Comparison of ENCODE assay signal across 12 cellular contexts in the genomic region with DNA sequence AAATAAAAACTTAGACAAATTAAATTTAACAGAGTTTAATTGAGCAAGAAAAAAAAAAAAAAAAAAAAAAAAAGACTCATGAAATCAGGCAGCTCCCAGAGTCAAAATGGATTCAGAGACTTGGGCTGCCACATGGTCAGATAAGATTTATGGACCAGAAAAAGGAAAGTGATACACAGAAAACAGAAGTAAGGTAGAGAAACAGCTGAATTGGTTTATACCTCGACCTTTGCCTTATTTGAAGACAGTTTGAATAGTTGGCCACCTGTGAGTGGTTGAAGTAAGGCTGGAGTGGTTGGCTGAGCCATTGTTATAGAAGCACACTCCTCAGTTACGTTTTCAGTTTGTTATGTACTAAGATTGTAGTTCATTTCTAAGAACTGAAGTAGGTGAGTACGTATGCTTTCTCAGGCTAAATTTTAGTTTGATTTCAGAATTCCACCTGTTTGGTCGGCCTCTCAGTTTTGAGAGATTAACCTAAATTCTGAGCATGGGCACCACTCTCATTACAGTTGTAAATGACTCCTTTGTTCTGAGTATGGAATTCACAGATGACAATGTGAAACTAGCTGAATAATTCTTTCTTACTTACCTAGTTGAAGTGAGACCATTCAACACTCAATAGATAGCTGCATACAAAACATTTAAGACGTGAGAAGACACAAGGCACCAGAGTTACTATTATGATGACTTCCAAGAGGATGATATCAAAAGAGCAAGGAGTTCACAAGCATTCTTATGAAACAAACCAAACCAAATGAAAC.
DNase-seq lines count a peak whose midpoint lies in the region; ATAC-seq, FAIRE-seq and TF ChIP-seq lines count a peak whose summit lies in the region.
"Had no signal": no experiment of that assay in that cellular context is flagged by ENCODE, and none has a peak within 500 bp of the region (broad histone marks: within the 10 kb centered on the region; RNA-seq: fewer than 3 reads in every experiment).

No MANE protein-coding gene starts in this region.

- H3K9me3 ChIP-seq in right cardiac atrium (ENCODE audit: control insufficient read depth, low read length): no peaks in the 10 kb centered on the region

- no peak overlapping the region for H3K4me3 ChIP-seq in right cardiac atrium (ENCODE audit: low read length)

- 93% methylated on average over 5 of the region's 5 CpGs for WGBS in right cardiac atrium

- TF ChIP-seq CTCF in GM20000 (IDR thresholded peaks at IDR 0.05; ENCODE audit: extremely low read depth, missing control alignments): no peak

- DNase-seq in GM12892 (ENCODE audit: insufficient read length) (no peak), GM20000 (ENCODE audit: low spot score) (peak; percentile 39), left colon (no peak), NCI-H1417 (lab: John Stamatoyannopoulos, UW) (no peak), inferior parietal cortex (ENCODE audit: extremely low spot score) (no peak), right cardiac atrium (no peak), Right ventricle myocardium superior (no peak)
- DNase-seq: activated effector memory CD4-positive, alpha-beta T cell treated with anti-CD3 and anti-CD28 coated beads, Interleukin-2, amount 50 U/mL, for 16 hours; CD8-positive, alpha-beta T cell; effector CD8-positive, alpha-beta T cell had no signal

- no peaks in the 10 kb centered on the region for H3K27me3 ChIP-seq in right cardiac atrium (ENCODE audit: control insufficient read depth, insufficient read depth)

- TF ChIP-seq POLR2A in GM12892 (IDR thresholded peaks at IDR 0.05; ENCODE audit: low read depth, low read length): no peak

- peak; percentile 24 for FAIRE-seq in GM12892 (lab: Jason Lieb, UNC)

- intact Hi-C loops in left colon (cut with DNase I, micrococcal nuclease): no loop called here
- intact Hi-C loops in right cardiac atrium (cut with DNase I): no loop called here
- intact Hi-C loops in Right ventricle myocardium superior (cut with DNase I): no loop called here

- H3K4me1 ChIP-seq in right cardiac atrium (ENCODE audit: control insufficient read depth, insufficient read depth, low read length): peaks cover 3% of the 10 kb centered on the region

- ATAC-seq in HG03139 (IDR thresholded peaks at IDR 0.05; ENCODE audit: unreplicated experiment): peak; percentile 60
- peak; percentile 96 for ATAC-seq in left colon
- no peak for ATAC-seq in right cardiac atrium
- no peak for ATAC-seq in Right ventricle myocardium superior (ENCODE audit: poor library complexity)
- ATAC-seq: CD8-positive, alpha-beta T cell; sciatic nerve had no signal

- H3K27ac ChIP-seq in right cardiac atrium (ENCODE audit: low read length): no peak overlapping the region

Comparison
In these comparisons a context has a peak if more than half of its experiments do, and no peak if none do; other contexts are left out.
1. ATAC-seq: peak in HG03139 (single experiment) and left colon (single experiment); none in right cardiac atrium (0 of 2) and Right ventricle myocardium superior (single experiment).